In genomic region chr2:46416280-46416679, GRCh38 we compare ENCODE assay signal across 18 cellular contexts.
DNase-seq lines count a peak whose midpoint lies in the region; ATAC-seq, FAIRE-seq and TF ChIP-seq lines count a peak whose summit lies in the region.
"Had no signal": no experiment of that assay in that cellular context is flagged by ENCODE, and none has a peak within 500 bp of the region (broad histone marks: within the 10 kb centered on the region; RNA-seq: fewer than 3 reads in every experiment).

No MANE protein-coding gene starts in this region.

- BruUV-seq in HCT116 (replicated peaks; lab: Mats Ljungman, UMichigan) = no TSS peak
- BruUV-seq in PC-9 (replicated peaks; lab: Mats Ljungman, UMichigan) = no TSS peak

- no peak for TF ChIP-seq RAD21 in HCT116 (IDR thresholded peaks at IDR 0.05; ENCODE audit: low read depth)

- POLR2A ChIA-PET in HCT116 (lab: Charles Lee) = no interaction called here
- POLR2A ChIA-PET in PC-9 (lab: Charles Lee; ENCODE audit: unreplicated experiment) = no interaction called here

- peaks cover 35% of the 10 kb centered on the region for H3K9me3 Mint-ChIP-seq in progenitor cell of endocrine pancreas (ENCODE audit: low read depth)

- ATAC-seq in HCT116 = no peak
- ATAC-seq: GM23338 had no signal

- H3K36me3 ChIP-seq in HCT116 (ENCODE audit: control insufficient read depth in 1 of 2, insufficient read depth in 2 of 2, low read length in 2 of 2) (no peaks in the 10 kb centered on the region), PC-9 (ENCODE audit: low read depth) (0 out of 2 replicates have a peak, but pooled peaks cover 10% of the 10 kb centered on the region), smooth muscle cell (ENCODE audit: low read depth) (no peaks in the 10 kb centered on the region)

- FAIRE-seq in GM12892 (lab: Jason Lieb, UNC) = no peak

- H3K4me3 ChIP-seq in HCT116 (replicated peaks in 1 of 2; ENCODE audit: low read depth in 1 of 2, low read length in 2 of 2) = no peak overlapping the region
- H3K4me3 ChIP-seq in PC-9 = peak overlapping the region; percentile 33; the same call in 1 of the 2 replicates
- no peak overlapping the region for H3K4me3 ChIP-seq in smooth muscle cell
- H3K4me3 ChIP-seq: GM23338 had no signal

- H3K36me3 Mint-ChIP-seq in progenitor cell of endocrine pancreas (ENCODE audit: insufficient read depth) = peaks cover 6% of the 10 kb centered on the region

- TF ChIP-seq POLR2A in HCT116 (IDR thresholded peaks at IDR 0.05; ENCODE audit: borderline replicate concordance, extremely low read depth, insufficient read depth, insufficient read length) (no peak), GM12892 (IDR thresholded peaks at IDR 0.05; ENCODE audit: low read depth, low read length) (no peak)

- no peaks in the 10 kb centered on the region for H3K27me3 ChIP-seq in HCT116 (ENCODE audit: insufficient read depth, low read length)
- H3K27me3 ChIP-seq in PC-9 (ENCODE audit: insufficient read depth, low read depth) = no peaks in the 10 kb centered on the region
- no peaks in the 10 kb centered on the region for H3K27me3 ChIP-seq in smooth muscle cell (ENCODE audit: low read depth)

- H3K9me3 ChIP-seq in HCT116 (ENCODE audit: control insufficient read depth in 1 of 2, insufficient read depth in 1 of 2, low read depth in 1 of 2, low read length in 2 of 2) (0 out of 4 replicates have a peak, but pooled peaks cover 0 to 9% of the 10 kb centered on the region in 2 experiments), PC-9 (ENCODE audit: insufficient read depth, low read depth) (peaks cover 50% of the 10 kb centered on the region), smooth muscle cell (replicated peaks; ENCODE audit: low read depth) (no peaks in the 10 kb centered on the region)

- TF ChIP-seq CTCF in HCT116 (IDR thresholded peaks at IDR 0.05 in 2 of 3, conservative IDR thresholded peaks at IDR 0.05 in 1 of 3; ENCODE audit: borderline replicate concordance in 1 of 3, insufficient read depth in 1 of 3, low read depth in 2 of 3, low read length in 2 of 3) (no peak), PC-9 (conservative IDR thresholded peaks at IDR 0.05) (no peak), smooth muscle cell (IDR thresholded peaks at IDR 0.05; ENCODE audit: borderline replicate concordance, insufficient read depth, poor library complexity, severe bottlenecking) (no peak), progenitor cell of endocrine pancreas (IDR thresholded peaks at IDR 0.05; ENCODE audit: unreplicated experiment) (no peak)

- DNase-seq in HCT116 (ENCODE audit: low read depth, low spot score) (no peak), PC-9 (no peak), epithelial cell of prostate (ENCODE audit: low read depth, low spot score) (no peak), smooth muscle cell (lab: John Stamatoyannopoulos, UW; ENCODE audit: unreplicated experiment) (no peak), progenitor cell of endocrine pancreas (ENCODE audit: low spot score, unreplicated experiment) (no peak), NCI-H1694 treated with DMSO at 0.1 percent for 48 hours (lab: John Stamatoyannopoulos, UW) (no peak), GM12892 (ENCODE audit: insufficient read length) (no peak), kidney glomerular epithelial cell (lab: John Stamatoyannopoulos, UW) (no peak)
- DNase-seq: AML-193; CD4-positive, alpha-beta T cell; DMS153; DMS79; GDM1; H7 had no signal

- H3K9me2 ChIP-seq in HCT116 (ENCODE audit: insufficient read depth) (no peaks in the 10 kb centered on the region), PC-9 (ENCODE audit: insufficient read depth) (no peaks in the 10 kb centered on the region)

- no peaks in the 10 kb centered on the region for H3K4me1 ChIP-seq in HCT116 (ENCODE audit: control insufficient read depth in 1 of 2, insufficient read depth in 2 of 2, low read length in 2 of 2)
- H3K4me1 ChIP-seq in PC-9 (replicated peaks; ENCODE audit: insufficient read depth) = peaks cover 67% of the 10 kb centered on the region
- no peaks in the 10 kb centered on the region for H3K4me1 ChIP-seq in smooth muscle cell (ENCODE audit: low read depth)

- no peak overlapping the region for H3K4me3 Mint-ChIP-seq in progenitor cell of endocrine pancreas (ENCODE audit: low read depth)
- H3K4me3 Mint-ChIP-seq: CD4-positive, alpha-beta T cell; GM23338; IgD-negative memory B cell had no signal

- intact Hi-C loops in HCT116 (cut with micrococcal nuclease) = no loop called here
- intact Hi-C loops in PC-9 (cut with micrococcal nuclease; ENCODE audit: unreplicated experiment) = no loop called here

- H3K27me3 Mint-ChIP-seq in progenitor cell of endocrine pancreas = no peaks in the 10 kb centered on the region
- H3K27me3 Mint-ChIP-seq: CD4-positive, alpha-beta T cell had no signal

- H3K4me2 ChIP-seq in HCT116 (ENCODE audit: low read length) (no peak overlapping the region), PC-9 (peak overlapping the region; percentile 47), smooth muscle cell (no peak overlapping the region)
- H3K4me2 ChIP-seq: GM23338, KMS-11 had no signal

- H3K9ac ChIP-seq in HCT116 (ENCODE audit: low read length) (no peak overlapping the region), smooth muscle cell (ENCODE audit: low read depth) (no peak overlapping the region)
- H3K9ac ChIP-seq: KMS-11 had no signal

- H3F3A ChIP-seq in PC-9 (ENCODE audit: insufficient read depth, low read depth) = peaks cover 46% of the 10 kb centered on the region
- H3F3A ChIP-seq in smooth muscle cell (ENCODE audit: low read depth) = no peaks in the 10 kb centered on the region

- H3K27ac ChIP-seq in HCT116 (ENCODE audit: low read depth, low read length) (no peak overlapping the region), PC-9 (peak overlapping the region; percentile 77), epithelial cell of prostate (peak overlapping the region; percentile 22), smooth muscle cell (ENCODE audit: low read depth) (peak overlapping the region; percentile 77)
- H3K27ac ChIP-seq: C4-2B, KMS-11 had no signal

- H3K79me2 ChIP-seq in HCT116 (ENCODE audit: insufficient read depth, low read length) (no peaks in the 10 kb centered on the region), PC-9 (ENCODE audit: low read depth) (peaks cover 32% of the 10 kb centered on the region), smooth muscle cell (ENCODE audit: low read depth) (no peaks in the 10 kb centered on the region)

- H4K20me1 ChIP-seq in HCT116 (ENCODE audit: insufficient read depth) (no peaks in the 10 kb centered on the region), PC-9 (ENCODE audit: insufficient read depth) (no peaks in the 10 kb centered on the region), smooth muscle cell (ENCODE audit: low read depth) (no peaks in the 10 kb centered on the region)

- no peak overlapping the region for H3K27ac Mint-ChIP-seq in progenitor cell of endocrine pancreas
- H3K27ac Mint-ChIP-seq: CD4-positive, alpha-beta T cell; GM23338 had no signal

- no peaks in the 10 kb centered on the region for H3K4me1 Mint-ChIP-seq in progenitor cell of endocrine pancreas (ENCODE audit: low read depth)
- H3K4me1 Mint-ChIP-seq: GM23338, IgD-negative memory B cell had no signal

- RAD21 ChIA-PET in HCT116 (lab: Charles Lee; ENCODE audit: low non-redundant PET in 1 of 2, low total read pairs in 2 of 2, uncharacterized antibody in 2 of 2, unreplicated experiment in 2 of 2) = no interaction called here

- CTCF ChIA-PET in HCT116 (lab: Charles Lee) (no interaction called here), PC-9 (lab: Charles Lee) (no interaction called here)

- H2AFZ ChIP-seq in HCT116 (ENCODE audit: low read depth, low read length, poor library complexity, severe bottlenecking) (no peak overlapping the region), PC-9 (no peak overlapping the region), smooth muscle cell (ENCODE audit: low read depth) (no peak overlapping the region)
- H2AFZ ChIP-seq: GM23338 had no signal

TF ChIP-seq in HCT116, 20 proteins besides CTCF, POLR2A, EP300 and RAD21:
- TF ChIP-seq CBX3 (IDR thresholded peaks at IDR 0.05; ENCODE audit: low read depth) = peak; percentile 57; the same call in 1 of the 2 replicates
- TF ChIP-seq, protein P1, sequence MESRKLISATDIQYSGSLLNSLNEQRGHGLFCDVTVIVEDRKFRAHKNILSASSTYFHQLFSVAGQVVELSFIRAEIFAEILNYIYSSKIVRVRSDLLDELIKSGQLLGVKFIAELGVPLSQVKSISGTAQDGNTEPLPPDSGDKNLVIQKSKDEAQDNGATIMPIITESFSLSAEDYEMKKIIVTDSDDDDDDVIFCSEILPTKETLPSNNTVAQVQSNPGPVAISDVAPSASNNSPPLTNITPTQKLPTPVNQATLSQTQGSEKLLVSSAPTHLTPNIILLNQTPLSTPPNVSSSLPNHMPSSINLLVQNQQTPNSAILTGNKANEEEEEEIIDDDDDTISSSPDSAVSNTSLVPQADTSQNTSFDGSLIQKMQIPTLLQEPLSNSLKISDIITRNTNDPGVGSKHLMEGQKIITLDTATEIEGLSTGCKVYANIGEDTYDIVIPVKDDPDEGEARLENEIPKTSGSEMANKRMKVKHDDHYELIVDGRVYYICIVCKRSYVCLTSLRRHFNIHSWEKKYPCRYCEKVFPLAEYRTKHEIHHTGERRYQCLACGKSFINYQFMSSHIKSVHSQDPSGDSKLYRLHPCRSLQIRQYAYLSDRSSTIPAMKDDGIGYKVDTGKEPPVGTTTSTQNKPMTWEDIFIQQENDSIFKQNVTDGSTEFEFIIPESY (IDR thresholded peaks at IDR 0.05; ENCODE audit: extremely low read depth, insufficient replicate concordance, low read length) = no peak
TF ChIP-seq in HCT116: peak in this region for 1.
